Comparison of ENCODE assay signal across 21 cellular contexts in genomic region chr17:77178586-77178985, GRCh38. TPM values are rescaled to one million over a fixed set of nuclear protein-coding genes. Genes with fewer than 3 reads are reported as not detected.
A peak's percentile ranks its signal among the peaks of the same experiment; 100 is the strongest.
DNase-seq lines count a peak whose midpoint lies in the region; ATAC-seq and TF ChIP-seq lines count a peak whose summit lies in the region.
"Had no signal": no experiment of that assay in that cellular context is flagged by ENCODE, and none has a peak within 500 bp of the region (broad histone marks: within the 10 kb centered on the region; RNA-seq: fewer than 3 reads in every experiment).

No MANE protein-coding gene starts in this region.

- peak; percentile 67 for DNase-seq in Ammon's horn (ENCODE audit: low spot score)
- peak; percentile 75 for DNase-seq in NCI-H69 (lab: John Stamatoyannopoulos, UW)
- DNase-seq in cerebellar cortex (ENCODE audit: low spot score), result peak; percentile 75
- no peak for DNase-seq in neural progenitor cell (ENCODE audit: low spot score)
- no peak for DNase-seq in activated CD8-positive, alpha-beta memory T cell treated with anti-CD3 and anti-CD28 coated beads for 24 hours
- DNase-seq in NCI-H1048 (lab: John Stamatoyannopoulos, UW), result no peak
- DNase-seq: activated CD4-positive, alpha-beta memory T cell treated with anti-CD3 and anti-CD28 coated beads, Interleukin-2, amount 10 ng/mL, durations not matched to agents 7 days and 5 days; activated gamma-delta T cell; activated T-cell treated with anti-CD3 and anti-CD28 coated beads for 4 hours; DMS79 treated with DMSO at 0.1 percent for 48 hours; HCEC 1CT; Kasumi-1; kidney; NCI-H1694 treated with DMSO at 0.1 percent for 48 hours; NCI-H345; NCI-H774 had no signal

- H3K4me3 Mint-ChIP-seq in neural progenitor cell, result no peak overlapping the region
- H3K4me3 Mint-ChIP-seq: activated CD4-positive, alpha-beta memory T cell treated with anti-CD3 and anti-CD28 coated beads, Interleukin-2, amount 10 ng/mL, durations not matched to agents 7 days and 5 days had no signal

- no peak overlapping the region for H2AFZ ChIP-seq in neural progenitor cell (replicated peaks)

- H3K9me3 Mint-ChIP-seq in neural progenitor cell, result peaks cover 32% of the 10 kb centered on the region

- no peak overlapping the region for H3K27ac ChIP-seq in neural progenitor cell
- H3K27ac ChIP-seq: BLaER1 treated with 17β-estradiol and CSF1 and Interleukin-3, amounts not matched to agents 10 nM and 100 nM; RWPE1; vagina had no signal

- H3K27me3 Mint-ChIP-seq in neural progenitor cell (ENCODE audit: insufficient read depth, low read depth), result no peaks in the 10 kb centered on the region
- H3K27me3 Mint-ChIP-seq: activated CD4-positive, alpha-beta memory T cell treated with anti-CD3 and anti-CD28 coated beads, Interleukin-2, amount 10 ng/mL, durations not matched to agents 7 days and 5 days had no signal

- no peaks in the 10 kb centered on the region for H3K36me3 ChIP-seq in neural progenitor cell

- no peak overlapping the region for H3K4me3 ChIP-seq in neural progenitor cell
- H3K4me3 ChIP-seq: BLaER1 treated with 17β-estradiol and CSF1 and Interleukin-3, amounts not matched to agents 10 nM and 100 nM; vagina had no signal

- H3K27me3 ChIP-seq in neural progenitor cell, result no peaks in the 10 kb centered on the region
- H3K27me3 ChIP-seq: BLaER1 treated with 17β-estradiol and CSF1 and Interleukin-3, amounts not matched to agents 10 nM and 100 nM; vagina had no signal

- peaks cover 67% of the 10 kb centered on the region for H3K4me1 ChIP-seq in neural progenitor cell

- H3K9ac ChIP-seq in neural progenitor cell, result no peak overlapping the region
- H3K9ac ChIP-seq: BLaER1 treated with 17β-estradiol and CSF1 and Interleukin-3, amounts not matched to agents 10 nM and 100 nM had no signal

- peaks cover 29% of the 10 kb centered on the region for H3F3A ChIP-seq in neural progenitor cell (ENCODE audit: low read depth)

- no peak for TF ChIP-seq CTCF in neural progenitor cell (IDR thresholded peaks at IDR 0.05)

- peaks cover 24% of the 10 kb centered on the region for H3K4me1 Mint-ChIP-seq in neural progenitor cell

- peaks cover 41% of the 10 kb centered on the region for H3K36me3 Mint-ChIP-seq in neural progenitor cell

- H3K9me3 ChIP-seq in neural progenitor cell (ENCODE audit: low read depth), result no peaks in the 10 kb centered on the region

- peaks cover 20% of the 10 kb centered on the region for H4K20me1 ChIP-seq in neural progenitor cell (ENCODE audit: low read depth)

- ATAC-seq in HG03159 (IDR thresholded peaks at IDR 0.05; ENCODE audit: unreplicated experiment), result no peak
- no peak for ATAC-seq in GM19324 (IDR thresholded peaks at IDR 0.05; ENCODE audit: low FRiP score, unreplicated experiment)

- H3K4me2 ChIP-seq in neural progenitor cell, result no peak overlapping the region

- H3K27ac Mint-ChIP-seq in neural progenitor cell, result peak overlapping the region; percentile 23
- H3K27ac Mint-ChIP-seq: activated CD4-positive, alpha-beta memory T cell treated with anti-CD3 and anti-CD28 coated beads, Interleukin-2, amount 10 ng/mL, durations not matched to agents 7 days and 5 days had no signal

- H3K79me2 ChIP-seq in neural progenitor cell (ENCODE audit: low read depth), result peaks cover 78% of the 10 kb centered on the region

RNA-seq across cellular contexts. Expression of gene SEC14L1, which starts 37.8 kb away (rescaled TPM):
- 60.6 and 75.0 TPM in 2 replicates for total RNA-seq in neural progenitor cell (ENCODE audit: low replicate concordance)

Comparison
In these comparisons a context has a peak if more than half of its experiments do, and no peak if none do; other contexts are left out.
1. DNase-seq: peak in Ammon's horn (single experiment), NCI-H69 (single experiment) and cerebellar cortex (single experiment); none in neural progenitor cell (single experiment), activated CD8-positive, alpha-beta memory T cell treated with anti-CD3 and anti-CD28 coated beads for 24 hours (single experiment) and NCI-H1048 (single experiment).